Comparison of ENCODE assay signal across 19 cellular contexts in genomic region chrX:49177873-49178480, GRCh38. TPM values are rescaled to one million over a fixed set of nuclear protein-coding genes. Genes with fewer than 3 reads are reported as not detected.
A peak's percentile ranks its signal among the peaks of the same experiment; 100 is the strongest.
DNase-seq lines count a peak whose midpoint lies in the region; ATAC-seq and TF ChIP-seq lines count a peak whose summit lies in the region.
"Had no signal": no experiment of that assay in that cellular context is flagged by ENCODE, and none has a peak within 500 bp of the region (broad histone marks: within the 10 kb centered on the region; RNA-seq: fewer than 3 reads in every experiment).

No MANE protein-coding gene starts in this region.

- no peak for TF ChIP-seq POLR2A in suprapubic skin (IDR thresholded peaks at IDR 0.05)
- no peak for TF ChIP-seq POLR2A in ovary (IDR thresholded peaks at IDR 0.05)

- H3K4me2 ChIP-seq in Karpas-422 (ENCODE audit: low read depth, low read length, poor library complexity, severe bottlenecking): no peak overlapping the region

- no peaks in the 10 kb centered on the region for H3K79me2 ChIP-seq in Karpas-422 (ENCODE audit: low read length)

- H3K9me2 ChIP-seq in Karpas-422 (replicated peaks; ENCODE audit: insufficient read depth, low read length): no peaks in the 10 kb centered on the region

- no peaks in the 10 kb centered on the region for H3K27me3 ChIP-seq in Karpas-422 (ENCODE audit: low read length)
- H3K27me3 ChIP-seq in esophagus (ENCODE audit: control insufficient read depth in 1 of 2, insufficient read depth in 2 of 2, low read length in 2 of 2): no peaks in the 10 kb centered on the region
- H3K27me3 ChIP-seq in suprapubic skin: no peaks in the 10 kb centered on the region
- H3K27me3 ChIP-seq in ovary: no peaks in the 10 kb centered on the region
- H3K27me3 ChIP-seq: BE2C, tibial artery had no signal

- H3K4me3 ChIP-seq in Karpas-422 (ENCODE audit: low read length): no peak overlapping the region
- H3K4me3 ChIP-seq in esophagus (ENCODE audit: low read depth in 1 of 2, low read length in 2 of 2): no peak overlapping the region
- H3K4me3 ChIP-seq in suprapubic skin: no peak overlapping the region
- no peak overlapping the region for H3K4me3 ChIP-seq in ovary
- H3K4me3 ChIP-seq: SK-N-MC, tibial artery had no signal

- no peak for ATAC-seq in activated naive CD8-positive, alpha-beta T cell treated with anti-CD3 and anti-CD28 coated beads, Interleukin-2, amount 50 U/mL, for 24 hours
- no peak for ATAC-seq in HG03135 (IDR thresholded peaks at IDR 0.05; ENCODE audit: unreplicated experiment)

- H3K4me3 Mint-ChIP-seq in activated naive CD8-positive, alpha-beta T cell treated with anti-CD3 and anti-CD28 coated beads for 36 hours: peak overlapping the region; percentile 29
- no peak overlapping the region for H3K4me3 Mint-ChIP-seq in activated naive CD8-positive, alpha-beta T cell treated with anti-CD3 and anti-CD28 coated beads, Interleukin-2, amount 50 U/mL, for 24 hours
- no peak overlapping the region for H3K4me3 Mint-ChIP-seq in HFFc6
- H3K4me3 Mint-ChIP-seq: activated CD4-positive, alpha-beta T cell treated with anti-CD3 and anti-CD28 coated beads for 36 hours; activated CD8-positive, alpha-beta memory T cell treated with anti-CD3 and anti-CD28 coated beads, Interleukin-2, amount 10 ng/mL, durations not matched to agents 7 days and 5 days; activated naive CD8-positive, alpha-beta T cell; central memory CD8-positive, alpha-beta T cell; stimulated activated naive CD8-positive, alpha-beta T cell treated with anti-CD3 and anti-CD28 coated beads, Interleukin-15, amount 100 ng/mL, for 72 hours had no signal

- no peaks in the 10 kb centered on the region for H3K9me3 Mint-ChIP-seq in activated naive CD8-positive, alpha-beta T cell treated with anti-CD3 and anti-CD28 coated beads for 36 hours
- no peaks in the 10 kb centered on the region for H3K9me3 Mint-ChIP-seq in activated naive CD8-positive, alpha-beta T cell treated with anti-CD3 and anti-CD28 coated beads, Interleukin-2, amount 50 U/mL, for 24 hours
- H3K9me3 Mint-ChIP-seq in HFFc6: no peaks in the 10 kb centered on the region
- H3K9me3 Mint-ChIP-seq: central memory CD8-positive, alpha-beta T cell; stimulated activated naive CD8-positive, alpha-beta T cell treated with anti-CD3 and anti-CD28 coated beads, Interleukin-15, amount 100 ng/mL, for 72 hours had no signal

- no peak for TF ChIP-seq EP300 in suprapubic skin (IDR thresholded peaks at IDR 0.05)
- no peak for TF ChIP-seq EP300 in ovary (IDR thresholded peaks at IDR 0.05)

- H3K9ac ChIP-seq in Karpas-422 (ENCODE audit: low read length): no peak overlapping the region

- TF ChIP-seq CTCF in suprapubic skin (IDR thresholded peaks at IDR 0.05): no peak
- no peak for TF ChIP-seq CTCF in HFFc6 (IDR thresholded peaks at IDR 0.05)
- no peak for TF ChIP-seq CTCF in ovary (IDR thresholded peaks at IDR 0.05)

- no peak overlapping the region for H3K27ac ChIP-seq in Karpas-422 (ENCODE audit: low read length)
- peak overlapping the region; percentile 78 to 83 for H3K27ac ChIP-seq in esophagus (ENCODE audit: low read depth in 2 of 2, low read length in 1 of 2)
- peak overlapping the region; percentile 34 for H3K27ac ChIP-seq in suprapubic skin
- no peak overlapping the region for H3K27ac ChIP-seq in ovary
- H3K27ac ChIP-seq: SK-N-MC had no signal

- no peaks in the 10 kb centered on the region for H3K27me3 Mint-ChIP-seq in activated naive CD8-positive, alpha-beta T cell treated with anti-CD3 and anti-CD28 coated beads for 36 hours
- H3K27me3 Mint-ChIP-seq in activated naive CD8-positive, alpha-beta T cell treated with anti-CD3 and anti-CD28 coated beads, Interleukin-2, amount 50 U/mL, for 24 hours: no peaks in the 10 kb centered on the region
- H3K27me3 Mint-ChIP-seq in HFFc6 (ENCODE audit: insufficient read depth): peaks cover under 1% of the 10 kb centered on the region; the same call in 1 of the 2 replicates
- H3K27me3 Mint-ChIP-seq: activated CD4-positive, alpha-beta T cell treated with anti-CD3 and anti-CD28 coated beads for 36 hours; activated CD8-positive, alpha-beta memory T cell treated with anti-CD3 and anti-CD28 coated beads, Interleukin-2, amount 10 ng/mL, durations not matched to agents 7 days and 5 days; activated naive CD8-positive, alpha-beta T cell; central memory CD8-positive, alpha-beta T cell; stimulated activated naive CD8-positive, alpha-beta T cell treated with anti-CD3 and anti-CD28 coated beads, Interleukin-15, amount 100 ng/mL, for 72 hours had no signal

- H4K20me1 ChIP-seq in Karpas-422 (ENCODE audit: insufficient read depth, low read depth, low read length): no peaks in the 10 kb centered on the region

- intact Hi-C loops in ovary (cut with DNase I): no loop called here

- no peak overlapping the region for H2AFZ ChIP-seq in Karpas-422 (ENCODE audit: low read length)

- H3K36me3 ChIP-seq in Karpas-422 (ENCODE audit: insufficient read depth, low read length) (peaks cover 4% of the 10 kb centered on the region; the same call in 1 of the 2 replicates), esophagus (ENCODE audit: control insufficient read depth in 2 of 2, insufficient read depth in 2 of 2, low read length in 1 of 2) (peaks cover 0 to 32% of the 10 kb centered on the region in 2 donors), suprapubic skin (peaks cover 25% of the 10 kb centered on the region), ovary (no peaks in the 10 kb centered on the region)
- H3K36me3 ChIP-seq: BE2C had no signal

- H3K4me1 ChIP-seq in Karpas-422 (ENCODE audit: low read length) (peaks cover 9% of the 10 kb centered on the region), esophagus (ENCODE audit: control insufficient read depth in 2 of 2, insufficient read depth in 2 of 2, low read length in 1 of 2) (peaks cover 0 to 11% of the 10 kb centered on the region in 2 donors), suprapubic skin (peaks cover 28% of the 10 kb centered on the region), ovary (ENCODE audit: insufficient read depth) (no peaks in the 10 kb centered on the region)
- H3K4me1 ChIP-seq: BE2C had no signal

- H3K36me3 Mint-ChIP-seq in activated naive CD8-positive, alpha-beta T cell treated with anti-CD3 and anti-CD28 coated beads for 36 hours: peaks cover 27% of the 10 kb centered on the region
- H3K36me3 Mint-ChIP-seq in activated naive CD8-positive, alpha-beta T cell treated with anti-CD3 and anti-CD28 coated beads, Interleukin-2, amount 50 U/mL, for 24 hours (ENCODE audit: low read depth): peaks cover 29% of the 10 kb centered on the region
- peaks cover 29% of the 10 kb centered on the region for H3K36me3 Mint-ChIP-seq in HFFc6 (ENCODE audit: low read depth)
- H3K36me3 Mint-ChIP-seq: activated naive CD8-positive, alpha-beta T cell had no signal

- 77 to 89% methylated on average over 23 of the region's 23 CpGs for WGBS in esophagus, 2 donors
- 71% methylated on average over 20 of the region's 23 CpGs for WGBS in suprapubic skin
- WGBS in ovary, 3 donors: 87 to 92% (median 90%) methylated on average over 22 to 23 of the region's 23 CpGs

- H3K4me1 Mint-ChIP-seq in activated naive CD8-positive, alpha-beta T cell treated with anti-CD3 and anti-CD28 coated beads for 36 hours: peaks cover 8% of the 10 kb centered on the region
- peaks cover 24% of the 10 kb centered on the region for H3K4me1 Mint-ChIP-seq in activated naive CD8-positive, alpha-beta T cell treated with anti-CD3 and anti-CD28 coated beads, Interleukin-2, amount 50 U/mL, for 24 hours
- peaks cover 4% of the 10 kb centered on the region for H3K4me1 Mint-ChIP-seq in HFFc6 (ENCODE audit: low read depth)

- DNase-seq in activated naive CD8-positive, alpha-beta T cell treated with anti-CD3 and anti-CD28 coated beads for 36 hours: no peak
- DNase-seq in activated naive CD8-positive, alpha-beta T cell treated with anti-CD3 and anti-CD28 coated beads, Interleukin-2, amount 50 U/mL, for 24 hours: no peak
- DNase-seq in Karpas-422 (peak; percentile 35), suprapubic skin (ENCODE audit: low spot score in 2 of 2) (peak in 1 of 2 donors; percentile 52), HFFc6 (no peak), ovary (no peak)
- DNase-seq: activated CD4-positive, alpha-beta T cell treated with anti-CD3 and anti-CD28 coated beads for 36 hours; activated CD8-positive, alpha-beta memory T cell treated with anti-CD3 and anti-CD28 coated beads, Interleukin-2, amount 10 ng/mL, durations not matched to agents 7 days and 5 days; BE2C; NCI-H1092 treated with DMSO at 0.1 percent for 48 hours; NCI-H187 treated with DMSO at 0.1 percent for 48 hours; NCI-H526 treated with DMSO at 0.1 percent for 48 hours; stimulated activated naive CD8-positive, alpha-beta T cell treated with anti-CD3 and anti-CD28 coated beads, Interleukin-15, amount 100 ng/mL, for 72 hours; tibial artery had no signal

- H3K27ac Mint-ChIP-seq in activated naive CD8-positive, alpha-beta T cell treated with anti-CD3 and anti-CD28 coated beads for 36 hours: no peak overlapping the region
- no peak overlapping the region for H3K27ac Mint-ChIP-seq in activated naive CD8-positive, alpha-beta T cell treated with anti-CD3 and anti-CD28 coated beads, Interleukin-2, amount 50 U/mL, for 24 hours
- no peak overlapping the region; the same call in 1 of the 2 replicates for H3K27ac Mint-ChIP-seq in HFFc6
- H3K27ac Mint-ChIP-seq: activated CD4-positive, alpha-beta T cell treated with anti-CD3 and anti-CD28 coated beads for 36 hours; activated CD8-positive, alpha-beta memory T cell treated with anti-CD3 and anti-CD28 coated beads, Interleukin-2, amount 10 ng/mL, durations not matched to agents 7 days and 5 days; activated naive CD8-positive, alpha-beta T cell had no signal

- no peaks in the 10 kb centered on the region for H3K9me3 ChIP-seq in Karpas-422 (ENCODE audit: low read length)
- no peaks in the 10 kb centered on the region for H3K9me3 ChIP-seq in esophagus (ENCODE audit: control insufficient read depth in 2 of 2, insufficient read depth in 1 of 2, low read depth in 1 of 2, low read length in 1 of 2)
- H3K9me3 ChIP-seq in suprapubic skin: no peaks in the 10 kb centered on the region
- H3K9me3 ChIP-seq in ovary: no peaks in the 10 kb centered on the region
- H3K9me3 ChIP-seq: BE2C, tibial artery had no signal

RNA-seq across cellular contexts. Expression of gene PLP2, which starts 6.3 kb away (rescaled TPM):
- total RNA-seq in activated naive CD8-positive, alpha-beta T cell treated with anti-CD3 and anti-CD28 coated beads for 36 hours: 10 to 100 TPM; 46.8 to 48.2 TPM
- 11.0 and 37.0 TPM in 2 replicates for total RNA-seq in Karpas-422 (2014; rRNA removed; shearing (Covaris generic); ENCODE audit: low replicate concordance)
- polyA plus RNA-seq in esophagus (100 to 1,000 TPM; 267 to 453 TPM), ovary (100 to 1,000 TPM in 1 of 2 donors, 10 to 100 TPM in 1; 92.6 to 244 TPM)
- total RNA-seq in suprapubic skin (100 to 1,000 TPM; 159 to 250 (median 205) TPM), ovary (100 to 1,000 TPM in 5 of 7 donors, 10 to 100 TPM in 2; 16.3 to 116 (median 105) TPM)
- 100 to 1,000 TPM; 163 to 214 (median 178) TPM for total RNA-seq in HFFc6 (2021; fragmentation: NEBNext Ultra II Directional; extraction: Animal tissue kit (Norgen Biotek cat#: 25700))

RNA-seq across cellular contexts. Expression of gene PRICKLE3, which starts 8.2 kb away (rescaled TPM):
- total RNA-seq in activated naive CD8-positive, alpha-beta T cell treated with anti-CD3 and anti-CD28 coated beads for 36 hours: 10 to 100 TPM; 16.3 to 16.7 TPM
- total RNA-seq in Karpas-422 (2014; rRNA removed; shearing (Covaris generic); ENCODE audit: low replicate concordance): 4.0 and 15.5 TPM in 2 replicates
- 10 to 100 TPM; 12.2 to 14.2 TPM for polyA plus RNA-seq in esophagus
- 10 to 100 TPM; 20.8 to 47.9 (median 31.1) TPM for total RNA-seq in suprapubic skin
- total RNA-seq in HFFc6 (2021; fragmentation: NEBNext Ultra II Directional; extraction: Animal tissue kit (Norgen Biotek cat#: 25700)): 10 to 100 TPM in 3 of 6 experiments, 1 to 10 TPM in 3; 8.0 to 10.7 (median 9.7) TPM
- 10 to 100 TPM in 6 of 7 donors, 1 to 10 TPM in 1; 9.1 to 15.1 (median 11.5) TPM for total RNA-seq in ovary
- 1 to 10 TPM; 3.5 to 5.5 TPM for polyA plus RNA-seq in ovary

RNA-seq across cellular contexts. Expression of gene MAGIX, which starts 15.4 kb away (rescaled TPM):
- under 1 TPM; 0.47 to 0.88 TPM for total RNA-seq in activated naive CD8-positive, alpha-beta T cell treated with anti-CD3 and anti-CD28 coated beads for 36 hours
- total RNA-seq in Karpas-422 (2014; rRNA removed; shearing (Covaris generic); ENCODE audit: low replicate concordance): 1.7 TPM in 1 of 2 replicates, not detected in the other
- 1 to 10 TPM; 6.0 to 6.3 TPM for polyA plus RNA-seq in esophagus
- 10 to 100 TPM in 2 of 4 donors, 1 to 10 TPM in 2; 4.9 to 14.9 (median 9.0) TPM for total RNA-seq in suprapubic skin
- 1 to 10 TPM in 5 of 6 experiments, under 1 TPM in 1; 0.94 to 1.9 (median 1.1) TPM for total RNA-seq in HFFc6 (2021; fragmentation: NEBNext Ultra II Directional; extraction: Animal tissue kit (Norgen Biotek cat#: 25700))
- total RNA-seq in ovary: 10 to 100 TPM in 1 of 7 donors, 1 to 10 TPM in 6; 1.3 to 22.5 (median 2.0) TPM
- polyA plus RNA-seq in ovary: under 1 TPM; 0.32 to 0.82 TPM

RNA-seq across cellular contexts. Expression of gene SYP, which starts 22.0 kb away (rescaled TPM):
- total RNA-seq in activated naive CD8-positive, alpha-beta T cell treated with anti-CD3 and anti-CD28 coated beads for 36 hours: 1 to 10 TPM; 4.4 to 4.6 TPM
- 0.86 and 1.2 TPM in 2 replicates for total RNA-seq in Karpas-422 (2014; rRNA removed; shearing (Covaris generic); ENCODE audit: low replicate concordance)
- polyA plus RNA-seq in esophagus (under 1 TPM; 0.75 to 0.79 TPM), ovary (1 to 10 TPM; 1.9 to 3.1 TPM)
- total RNA-seq in suprapubic skin (1 to 10 TPM in 2 of 4 donors, under 1 TPM in 1, not detected in 1; 0.30 to 1.6 (median 1.3) TPM), ovary (1 to 10 TPM in 6 of 7 donors, under 1 TPM in 1; 0.69 to 3.3 (median 1.3) TPM)
- under 1 TPM; 0.11 to 0.34 (median 0.24) TPM for total RNA-seq in HFFc6 (2021; fragmentation: NEBNext Ultra II Directional; extraction: Animal tissue kit (Norgen Biotek cat#: 25700))

RNA-seq across cellular contexts. Expression of gene GPKOW, which starts 54.4 kb away (rescaled TPM):
- 10 to 100 TPM; 19.9 to 20.0 TPM for total RNA-seq in activated naive CD8-positive, alpha-beta T cell treated with anti-CD3 and anti-CD28 coated beads for 36 hours
- total RNA-seq in Karpas-422 (2014; rRNA removed; shearing (Covaris generic); ENCODE audit: low replicate concordance): 8.2 and 20.7 TPM in 2 replicates
- polyA plus RNA-seq in esophagus (10 to 100 TPM in 1 of 2 donors, 1 to 10 TPM in 1; 7.3 to 18.1 TPM), ovary (10 to 100 TPM; 13.7 to 18.3 TPM)
- total RNA-seq in suprapubic skin (10 to 100 TPM; 27.7 to 31.7 (median 28.9) TPM), ovary (10 to 100 TPM; 17.2 to 25.5 (median 20.9) TPM)
- 10 to 100 TPM; 20.6 to 27.0 (median 23.7) TPM for total RNA-seq in HFFc6 (2021; fragmentation: NEBNext Ultra II Directional; extraction: Animal tissue kit (Norgen Biotek cat#: 25700))

Comparison
In these comparisons a context has a peak if more than half of its experiments do, and no peak if none do; other contexts are left out.
1. H3K27ac ChIP-seq: peak in esophagus (2 of 2) and suprapubic skin (single experiment); none in Karpas-422 (single experiment) and ovary (0 of 2).